27 cellular contexts compared by ENCODE assay signal in genomic region chr1:63914241-63914640, GRCh38.
A peak's percentile ranks its signal among the peaks of the same experiment; 100 is the strongest.
DNase-seq lines count a peak whose midpoint lies in the region; ATAC-seq and TF ChIP-seq lines count a peak whose summit lies in the region.
"Had no signal": no experiment of that assay in that cellular context is flagged by ENCODE, and none has a peak within 500 bp of the region (broad histone marks: within the 10 kb centered on the region; RNA-seq: fewer than 3 reads in every experiment).

No MANE protein-coding gene starts in this region.

- no peak overlapping the region for H3K27ac Mint-ChIP-seq in T-helper 2 cell treated with Interferon-gamma antibody and Interleukin-4, amounts not matched to agents 5 μg/mL and 100 μg/mL, for 36 hours
- H3K27ac Mint-ChIP-seq: IgD-negative memory B cell, T-cell had no signal

- H3K4me1 Mint-ChIP-seq in T-helper 2 cell treated with Interferon-gamma antibody and Interleukin-4, amounts not matched to agents 5 μg/mL and 100 μg/mL, for 36 hours (ENCODE audit: low read depth) = no peaks in the 10 kb centered on the region
- H3K4me1 Mint-ChIP-seq: IgD-negative memory B cell, T-cell had no signal

- intact Hi-C loops in left ventricle myocardium inferior (cut with micrococcal nuclease) (no loop called here), Right ventricle myocardium inferior (cut with DNase I) (loop anchor here (5.0 kb wide), 1 partner anchor 217 kb away; no protein-coding TSS in a partner anchor), posterior cingulate gyrus (cut with DNase I) (no loop called here)

- H3K36me3 Mint-ChIP-seq in T-helper 2 cell treated with Interferon-gamma antibody and Interleukin-4, amounts not matched to agents 5 μg/mL and 100 μg/mL, for 36 hours (ENCODE audit: low read depth) = no peaks in the 10 kb centered on the region
- H3K36me3 Mint-ChIP-seq: T-cell had no signal

- peaks cover 4% of the 10 kb centered on the region for H3K27me3 Mint-ChIP-seq in T-helper 2 cell treated with Interferon-gamma antibody and Interleukin-4, amounts not matched to agents 5 μg/mL and 100 μg/mL, for 36 hours (ENCODE audit: low read depth)

- DNase-seq in left ventricle myocardium inferior = no peak
- DNase-seq in Right ventricle myocardium inferior (ENCODE audit: missing footprints) = no peak
- DNase-seq in choroid plexus epithelial cell (ENCODE audit: low read depth) = peak; percentile 15
- DNase-seq in left lobe of liver (ENCODE audit: low spot score) = no peak
- no peak for DNase-seq in globus pallidus (ENCODE audit: low spot score)
- DNase-seq in posterior cingulate gyrus = no peak
- DNase-seq in activated T-cell treated with anti-CD3 and anti-CD28 coated beads, Interleukin-2, amount 50 U/mL, for 48 hours = no peak
- no peak for DNase-seq in T-helper 2 cell treated with Interferon-gamma antibody and Interleukin-4, amounts not matched to agents 5 μg/mL and 100 μg/mL, for 36 hours (ENCODE audit: low spot score)
- DNase-seq: activated CD4-positive, alpha-beta T cell treated with anti-CD3 and anti-CD28 coated beads, Interleukin-2, amount 50 U/mL, for 1 hour; activated CD8-positive, alpha-beta memory T cell treated with anti-CD3 and anti-CD28 coated beads, Interleukin-2, amount 50 U/mL, for 48 hours; activated effector memory CD4-positive, alpha-beta T cell treated with anti-CD3 and anti-CD28 coated beads, Interleukin-2, amount 50 U/mL, for 16 hours; adrenal gland; EL; foreskin melanocyte; MG63; NCI-H1417 treated with DMSO at 0.1 percent for 48 hours; NCI-H2107; NCI-H524 treated with DMSO at 0.1 percent for 48 hours; retina; SHP77 treated with DMSO at 0.1 percent for 48 hours; stimulated activated CD8-positive, alpha-beta memory T cell treated with anti-CD3 and anti-CD28 coated beads, Interleukin-4, amount 100 ng/mL, for 48 hours; T-cell had no signal

- no peaks in the 10 kb centered on the region for H3K27me3 ChIP-seq in left ventricle myocardium inferior (ENCODE audit: low read depth)
- H3K27me3 ChIP-seq: adrenal gland, BLaER1, cardiac muscle cell, MG63, vagina had no signal

- TF ChIP-seq CTCF in left ventricle myocardium inferior (IDR thresholded peaks at IDR 0.05; ENCODE audit: borderline replicate concordance) = no peak
- TF ChIP-seq CTCF in choroid plexus epithelial cell (conservative IDR thresholded peaks at IDR 0.05; ENCODE audit: low read depth, low read length) = no peak

- peak overlapping the region; percentile 75 for H3K27ac ChIP-seq in left ventricle myocardium inferior (replicated peaks)
- H3K27ac ChIP-seq: adrenal gland, BLaER1, cardiac muscle cell, neutrophil, vagina had no signal

- no peaks in the 10 kb centered on the region for H3K9me3 ChIP-seq in left ventricle myocardium inferior (replicated peaks)
- H3K9me3 ChIP-seq: adrenal gland, BLaER1, MG63, neutrophil, vagina had no signal

- no peak overlapping the region for H3K4me3 Mint-ChIP-seq in T-helper 2 cell treated with Interferon-gamma antibody and Interleukin-4, amounts not matched to agents 5 μg/mL and 100 μg/mL, for 36 hours
- H3K4me3 Mint-ChIP-seq: IgD-negative memory B cell, T-cell had no signal

- H3K9me3 Mint-ChIP-seq in T-helper 2 cell treated with Interferon-gamma antibody and Interleukin-4, amounts not matched to agents 5 μg/mL and 100 μg/mL, for 36 hours = no peaks in the 10 kb centered on the region
- H3K9me3 Mint-ChIP-seq: IgD-negative memory B cell, T-cell had no signal

- no peak overlapping the region for H3K4me3 ChIP-seq in left ventricle myocardium inferior
- H3K4me3 ChIP-seq in choroid plexus epithelial cell (ENCODE audit: low read depth, low read length) = no peak overlapping the region
- H3K4me3 ChIP-seq: adrenal gland, BLaER1, cardiac muscle cell, MG63, vagina had no signal

- H3K36me3 ChIP-seq in left ventricle myocardium inferior = no peaks in the 10 kb centered on the region
- H3K36me3 ChIP-seq: adrenal gland, BLaER1, cardiac muscle cell, MG63, neutrophil, vagina had no signal

- H3K4me1 ChIP-seq in left ventricle myocardium inferior = peaks cover 58% of the 10 kb centered on the region

- no peak for ATAC-seq in Right ventricle myocardium inferior
- ATAC-seq in left lobe of liver = peak; percentile 23
- ATAC-seq: T-cell had no signal
